8 cellular contexts compared by ENCODE assay signal in genomic region chr11:31641477-31642062, GRCh38.
DNase-seq lines count a peak whose midpoint lies in the region; ATAC-seq, FAIRE-seq and TF ChIP-seq lines count a peak whose summit lies in the region.

No MANE protein-coding gene starts in this region.

- peak; percentile 4 for DNase-seq in SKM-1 treated with dmso at 0.1 percent for 144 hours (lab: John Stamatoyannopoulos, UW; ENCODE audit: unreplicated experiment)
- no peak for DNase-seq in SKM-1 (lab: John Stamatoyannopoulos, UW; ENCODE audit: unreplicated experiment)
- peak; percentile 18 for DNase-seq in NCI-H2029 treated with DMSO at 0.1 percent for 48 hours (lab: John Stamatoyannopoulos, UW)
- no peak for DNase-seq in GM12878 (ENCODE audit: low read depth, low spot score)
- peak; percentile 25 for DNase-seq in medulla oblongata (ENCODE audit: extremely low spot score)
- no peak for DNase-seq in GM12892 (ENCODE audit: insufficient read length)
- no peak for DNase-seq in effector CD4-positive, alpha-beta T cell
- DNase-seq in hippocampal formation (lab: John Stamatoyannopoulos, UW) = no peak

- SMC1A ChIA-PET in GM12878 (lab: Charles Lee; ENCODE audit: uncharacterized antibody, unreplicated experiment) = interaction anchor here (0.6 to 6.9 kb wide), 25 partner anchors 9 to 536 kb away, joined by 3 to 70 read pairs (median 4); no protein-coding TSS in a partner anchor

- CTCF ChIA-PET in GM12878 (lab: Yijun Ruan, JAX) = interaction anchor here (0.6 to 6.6 kb wide), 47 partner anchors 8 to 534 kb away, joined by 3 to 112 read pairs (median 4); no protein-coding TSS in a partner anchor

- 33% methylated on average over 3 of the region's 3 CpGs for WGBS in GM12878 (ENCODE audit: insufficient coverage, insufficient replicate concordance, low lambda C conversion rate, missing lambda C conversion rate)

- H3K9ac ChIP-seq in GM12878 (ENCODE audit: control insufficient read depth, insufficient read depth, low read length) = no peak overlapping the region

- BruUV-seq in GM12878 (replicated peaks; lab: Mats Ljungman, UMichigan) = no TSS peak

- H4K20me1 ChIP-seq in GM12878 (ENCODE audit: control insufficient read depth, insufficient read depth) = no peaks in the 10 kb centered on the region

- H3K4me2 ChIP-seq in GM12878 (ENCODE audit: control insufficient read depth, insufficient read depth) = no peak overlapping the region

- no peak for ATAC-seq in GM12878

- intact Hi-C loops in GM12878 (cut with micrococcal nuclease; ENCODE audit: unreplicated experiment) = loop anchor here (1.0 to 10.0 kb wide), 4 partner anchors 163 to 533 kb away; no protein-coding TSS in a partner anchor

- FAIRE-seq in GM12878 (lab: Jason Lieb, UNC) = peak; percentile 69
- FAIRE-seq in GM12892 (lab: Jason Lieb, UNC) = no peak

- TF ChIP-seq EP300 in GM12878 (IDR thresholded peaks at IDR 0.05; ENCODE audit: borderline replicate concordance in 1 of 2, control insufficient read depth in 1 of 2, low read depth in 2 of 2, low read length in 2 of 2) = no peak

- H3K36me3 ChIP-seq in GM12878 (ENCODE audit: control insufficient read depth in 2 of 2, insufficient read depth in 2 of 2, low read length in 1 of 2) = no peaks in the 10 kb centered on the region

- H3K27ac ChIP-seq in GM12878 (ENCODE audit: control insufficient read depth, insufficient read depth) = no peak overlapping the region

- no peaks in the 10 kb centered on the region for H3K79me2 ChIP-seq in GM12878 (ENCODE audit: control insufficient read depth, insufficient read depth, low read length)

- TF ChIP-seq RAD21 in GM12878 (IDR thresholded peaks at IDR 0.05; ENCODE audit: insufficient read depth, low read depth, low read length) = peak; percentile 32

- in situ Hi-C loops in GM12878 (cut with MboI) = loop anchor here (5.0 kb wide), 1 partner anchor 316 kb away; no protein-coding TSS in a partner anchor

- no peaks in the 10 kb centered on the region for H3K4me1 ChIP-seq in GM12878 (ENCODE audit: control insufficient read depth, insufficient read depth, low read length)

- TF ChIP-seq CTCF in GM12878 (IDR thresholded peaks at IDR 0.05 in 2 of 3, conservative IDR thresholded peaks at IDR 0.05 in 1 of 3; ENCODE audit: control insufficient read depth in 2 of 3, extremely low read depth in 1 of 3, insufficient read depth in 1 of 3, low read depth in 3 of 3, low read length in 3 of 3) = peak; percentile 54 to 61 (median 56)

- no peaks in the 10 kb centered on the region for H3K9me3 ChIP-seq in GM12878 (replicated peaks; ENCODE audit: control insufficient read depth, insufficient read depth, low read length)

- H3K27me3 ChIP-seq in GM12878 (replicated peaks in 1 of 2; ENCODE audit: control insufficient read depth in 2 of 2, insufficient read depth in 2 of 2, low read length in 1 of 2) = no peaks in the 10 kb centered on the region

- no peak for TF ChIP-seq POLR2A in GM12878 (IDR thresholded peaks at IDR 0.05; ENCODE audit: low read depth, low read length)
- TF ChIP-seq POLR2A in GM12892 (IDR thresholded peaks at IDR 0.05; ENCODE audit: low read depth, low read length) = no peak

- RAD21 ChIA-PET in GM12878 (lab: Charles Lee; ENCODE audit: unreplicated experiment) = interaction anchor here (0.8 to 5.9 kb wide), 8 partner anchors 10 to 535 kb away, joined by 3 to 67 read pairs (median 7); no protein-coding TSS in a partner anchor

- no peak overlapping the region for H3K4me3 ChIP-seq in GM12878

- POLR2A ChIA-PET in GM12878 (lab: Charles Lee) = no interaction called here

- H2AFZ ChIP-seq in GM12878 (ENCODE audit: control insufficient read depth, low read depth, low read length) = no peak overlapping the region

TF ChIP-seq in GM12878, 131 proteins besides CTCF, POLR2A, EP300 and RAD21:
- no peak for TF ChIP-seq ZNF592 (IDR thresholded peaks at IDR 0.05)
- TF ChIP-seq SMC3 (IDR thresholded peaks at IDR 0.05; ENCODE audit: borderline replicate concordance, low read length) = peak; percentile 49; the same call in 1 of the 2 replicates
- TF ChIP-seq EED (IDR thresholded peaks at IDR 0.05; ENCODE audit: low read depth) = 0 out of 2 replicates have a peak, but pooled peaks have one; percentile 33

Comparison
In these comparisons a context has a peak if more than half of its experiments do, and no peak if none do; other contexts are left out.
1. DNase-seq: peak in SKM-1 treated with dmso at 0.1 percent for 144 hours (single experiment), NCI-H2029 treated with DMSO at 0.1 percent for 48 hours (single experiment) and medulla oblongata (single experiment); none in SKM-1 (single experiment), GM12878 (single experiment), GM12892 (single experiment), effector CD4-positive, alpha-beta T cell (single experiment) and hippocampal formation (0 of 2).